In genomic region chr4:168757500-168757899, GRCh38 we compare ENCODE assay signal across 19 cellular contexts.
DNase-seq lines count a peak whose midpoint lies in the region; ATAC-seq and TF ChIP-seq lines count a peak whose summit lies in the region.
"Had no signal": no experiment of that assay in that cellular context is flagged by ENCODE, and none has a peak within 500 bp of the region (broad histone marks: within the 10 kb centered on the region; RNA-seq: fewer than 3 reads in every experiment).

No MANE protein-coding gene starts in this region.

- WGBS in psoas muscle, 3 donors = 84 to 89% (median 86%) methylated on average over 8 of the region's 8 CpGs

- H3K9me3 ChIP-seq in psoas muscle = no peaks in the 10 kb centered on the region

- H3K36me3 ChIP-seq in psoas muscle (ENCODE audit: insufficient read depth in 1 of 2, low read depth in 1 of 2) = no peaks in the 10 kb centered on the region

- H3K27ac ChIP-seq in foreskin keratinocyte (peak overlapping the region; percentile 42), psoas muscle (peak overlapping the region; percentile 54)

- TF ChIP-seq CTCF in foreskin keratinocyte (conservative IDR thresholded peaks at IDR 0.05) (no peak), psoas muscle (IDR thresholded peaks at IDR 0.05) (no peak)

- H3K4me1 ChIP-seq in foreskin keratinocyte (peaks cover 43% of the 10 kb centered on the region), psoas muscle (peaks cover 8% of the 10 kb centered on the region)

- no peak for ATAC-seq in foreskin keratinocyte
- ATAC-seq in psoas muscle = peak; percentile 53 to 76 (median 71)
- ATAC-seq: GM12878, PC-3, Right ventricle myocardium inferior had no signal

- H3K27me3 ChIP-seq in foreskin keratinocyte (no peaks in the 10 kb centered on the region), psoas muscle (ENCODE audit: insufficient read depth in 3 of 3, low read length in 2 of 3) (no peaks in the 10 kb centered on the region)

- in situ Hi-C loops in Caki2 (cut with HindIII; ENCODE audit: low pct_unique_long_range_greater_than_20kb, low sequenced_read_pairs) = no loop called here

- H3K4me3 ChIP-seq in psoas muscle = no peak overlapping the region
- H3K4me3 ChIP-seq: GM12878, GM23248 had no signal

- peak; percentile 19 for DNase-seq in Caki2 (ENCODE audit: low read depth)
- DNase-seq in RPMI7951 (ENCODE audit: low read depth) = peak; percentile 23
- no peak for DNase-seq in foreskin keratinocyte
- no peak for DNase-seq in psoas muscle
- no peak for DNase-seq in NCI-H1694 treated with DMSO at 0.1 percent for 48 hours (lab: John Stamatoyannopoulos, UW)
- DNase-seq in GM03348 (ENCODE audit: low spot score) = no peak
- DNase-seq in NCI-H2171 treated with DMSO at 0.1 percent for 48 hours (lab: John Stamatoyannopoulos, UW) = no peak
- no peak for DNase-seq in RPMI8226
- DNase-seq: CD8-positive, alpha-beta memory T cell; DND-41; GM23248; NCI-H1417 treated with DMSO at 0.1 percent for 48 hours; NCI-H2029; NCI-H2171; NCI-H446 treated with DMSO at 0.1 percent for 48 hours; NCI-H748 treated with DMSO at 0.1 percent for 48 hours; PC-3 had no signal

- intact Hi-C loops in psoas muscle (cut with DNase I) = loop anchor here in 1 of 2 donors (5.0 kb wide), 1 partner anchor 35 kb away; no protein-coding TSS in a partner anchor

Comparison
In these comparisons a context has a peak if more than half of its experiments do, and no peak if none do; other contexts are left out.
1. DNase-seq: peak in Caki2 (single experiment) and RPMI7951 (single experiment); none in foreskin keratinocyte (0 of 2), psoas muscle (0 of 2), NCI-H1694 treated with DMSO at 0.1 percent for 48 hours (single experiment), GM03348 (single experiment), NCI-H2171 treated with DMSO at 0.1 percent for 48 hours (single experiment) and RPMI8226 (single experiment).